11 cellular contexts compared by ENCODE assay signal in genomic region chr2:171136024-171136423, GRCh38.
DNase-seq lines count a peak whose midpoint lies in the region; ATAC-seq and TF ChIP-seq lines count a peak whose summit lies in the region.
"Had no signal": no experiment of that assay in that cellular context is flagged by ENCODE, and none has a peak within 500 bp of the region (broad histone marks: within the 10 kb centered on the region; RNA-seq: fewer than 3 reads in every experiment).

No MANE protein-coding gene starts in this region.

- DNase-seq in RKO (ENCODE audit: low spot score) (no peak), ACHN (no peak), SW480 (ENCODE audit: low spot score) (no peak), erythroblast (lab: John Stamatoyannopoulos, UW) (no peak)
- DNase-seq: effector CD4-positive, alpha-beta T cell; Right ventricle myocardium superior had no signal

- H3K9ac ChIP-seq in OCI-LY3 (ENCODE audit: low read length) = no peak overlapping the region
- H3K9ac ChIP-seq: parathyroid adenoma had no signal

- no peak overlapping the region for H2AFZ ChIP-seq in OCI-LY3 (ENCODE audit: low read depth, low read length)
- H2AFZ ChIP-seq: parathyroid adenoma had no signal

- no peaks in the 10 kb centered on the region for H3K27me3 ChIP-seq in OCI-LY3 (ENCODE audit: low read depth, low read length)

- peak overlapping the region; percentile 28; the same call in 1 of the 2 replicates for H3K4me2 ChIP-seq in OCI-LY3 (ENCODE audit: low read length)

- no peak for TF ChIP-seq POLR2A in erythroblast (IDR thresholded peaks at IDR 0.05; ENCODE audit: low read length)

- H3K27ac ChIP-seq in C4-2B (peak overlapping the region; percentile 91; the same call in 1 of the 2 replicates), OCI-LY3 (ENCODE audit: low read length) (no peak overlapping the region)
- H3K27ac ChIP-seq: parathyroid adenoma had no signal

- H3K9me3 ChIP-seq in OCI-LY3 (ENCODE audit: insufficient read depth, low read length) = no peaks in the 10 kb centered on the region

- peaks cover 91% of the 10 kb centered on the region for H4K20me1 ChIP-seq in OCI-LY3 (ENCODE audit: insufficient read depth, low read length)

- H3K4me3 ChIP-seq in OCI-LY3 (ENCODE audit: low read length) = no peak overlapping the region

- ATAC-seq in GM18907 (IDR thresholded peaks at IDR 0.05; ENCODE audit: unreplicated experiment) (peak; percentile 82), HG02678 (IDR thresholded peaks at IDR 0.05; ENCODE audit: unreplicated experiment) (peak; percentile 91)

- peaks cover 15% of the 10 kb centered on the region for H3K4me1 ChIP-seq in OCI-LY3 (ENCODE audit: low read length)
- H3K4me1 ChIP-seq: parathyroid adenoma had no signal

- H3K79me2 ChIP-seq in OCI-LY3 (ENCODE audit: low read length) = peaks cover 99% of the 10 kb centered on the region

- in situ Hi-C loops in ACHN (cut with HindIII; ENCODE audit: low pct_ligation_motif_present, low pct_unique_long_range_greater_than_20kb, low sequenced_read_pairs) = no loop called here

- TF ChIP-seq CTCF in C4-2B (conservative IDR thresholded peaks at IDR 0.05) = no peak
- no peak for TF ChIP-seq CTCF in OCI-LY3 (IDR thresholded peaks at IDR 0.05; ENCODE audit: low read depth, low read length)

- no peaks in the 10 kb centered on the region for H3K36me3 ChIP-seq in OCI-LY3 (replicated peaks; ENCODE audit: low read depth, low read length)
